Comparison of ENCODE assay signal across 1 cellular context in the genomic region with DNA sequence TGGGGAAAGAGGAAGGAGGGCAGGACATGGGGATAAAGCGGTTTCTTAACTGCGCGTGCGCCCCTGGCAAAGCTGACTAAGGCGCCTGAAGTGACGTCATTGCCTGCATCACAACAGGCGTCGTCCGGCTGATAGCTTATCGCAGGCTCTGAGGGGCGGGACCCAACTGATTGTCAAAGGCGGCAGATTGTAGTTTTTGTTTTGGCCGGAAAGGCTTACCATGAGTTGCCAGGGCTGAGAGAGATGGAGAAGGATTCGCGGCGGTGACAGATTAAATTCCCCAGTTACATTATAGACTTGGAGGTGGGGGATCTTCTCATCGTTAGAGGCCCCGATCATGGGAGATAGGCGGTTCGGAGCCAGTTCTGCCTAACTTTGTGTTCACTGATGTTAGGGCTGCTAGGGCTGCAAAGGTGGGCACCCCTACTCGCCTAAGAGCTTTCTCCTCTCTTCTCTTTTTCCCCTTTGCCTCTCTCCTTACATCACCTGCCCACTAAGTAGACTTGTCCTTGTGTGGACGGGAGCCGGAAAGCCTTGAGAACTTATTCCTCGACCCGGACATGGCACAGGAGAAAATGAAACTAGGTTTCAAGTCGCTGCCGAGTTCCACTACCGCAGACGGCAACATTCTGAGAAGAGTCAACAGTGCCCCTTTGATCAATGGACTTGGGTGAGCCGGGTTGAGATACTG.
TF ChIP-seq lines count a peak whose summit lies in the region.

No MANE protein-coding gene starts in this region.

TF ChIP-seq in HepG2, 621 proteins besides CTCF, POLR2A, EP300 and RAD21 (continued from another document and continues in another):
- TF ChIP-seq, protein P1, sequence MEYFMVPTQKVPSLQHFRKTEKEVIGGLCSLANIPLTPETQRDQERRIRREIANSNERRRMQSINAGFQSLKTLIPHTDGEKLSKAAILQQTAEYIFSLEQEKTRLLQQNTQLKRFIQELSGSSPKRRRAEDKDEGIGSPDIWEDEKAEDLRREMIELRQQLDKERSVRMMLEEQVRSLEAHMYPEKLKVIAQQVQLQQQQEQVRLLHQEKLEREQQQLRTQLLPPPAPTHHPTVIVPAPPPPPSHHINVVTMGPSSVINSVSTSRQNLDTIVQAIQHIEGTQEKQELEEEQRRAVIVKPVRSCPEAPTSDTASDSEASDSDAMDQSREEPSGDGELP (IDR thresholded peaks at IDR 0.05; ENCODE audit: borderline replicate concordance, low read depth) = peak; percentile 23; the same call in 1 of the 2 replicates
- TF ChIP-seq, protein P2, sequence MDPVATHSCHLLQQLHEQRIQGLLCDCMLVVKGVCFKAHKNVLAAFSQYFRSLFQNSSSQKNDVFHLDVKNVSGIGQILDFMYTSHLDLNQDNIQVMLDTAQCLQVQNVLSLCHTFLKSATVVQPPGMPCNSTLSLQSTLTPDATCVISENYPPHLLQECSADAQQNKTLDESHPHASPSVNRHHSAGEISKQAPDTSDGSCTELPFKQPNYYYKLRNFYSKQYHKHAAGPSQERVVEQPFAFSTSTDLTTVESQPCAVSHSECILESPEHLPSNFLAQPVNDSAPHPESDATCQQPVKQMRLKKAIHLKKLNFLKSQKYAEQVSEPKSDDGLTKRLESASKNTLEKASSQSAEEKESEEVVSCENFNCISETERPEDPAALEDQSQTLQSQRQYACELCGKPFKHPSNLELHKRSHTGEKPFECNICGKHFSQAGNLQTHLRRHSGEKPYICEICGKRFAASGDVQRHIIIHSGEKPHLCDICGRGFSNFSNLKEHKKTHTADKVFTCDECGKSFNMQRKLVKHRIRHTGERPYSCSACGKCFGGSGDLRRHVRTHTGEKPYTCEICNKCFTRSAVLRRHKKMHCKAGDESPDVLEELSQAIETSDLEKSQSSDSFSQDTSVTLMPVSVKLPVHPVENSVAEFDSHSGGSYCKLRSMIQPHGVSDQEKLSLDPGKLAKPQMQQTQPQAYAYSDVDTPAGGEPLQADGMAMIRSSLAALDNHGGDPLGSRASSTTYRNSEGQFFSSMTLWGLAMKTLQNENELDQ (CRISPR knock-in tag; IDR thresholded peaks at IDR 0.05; ENCODE audit: borderline replicate concordance) = no peak
- peak; percentile 92 for TF ChIP-seq ZBTB21 (CRISPR knock-in tag; IDR thresholded peaks at IDR 0.05)
- TF ChIP-seq, protein P3, sequence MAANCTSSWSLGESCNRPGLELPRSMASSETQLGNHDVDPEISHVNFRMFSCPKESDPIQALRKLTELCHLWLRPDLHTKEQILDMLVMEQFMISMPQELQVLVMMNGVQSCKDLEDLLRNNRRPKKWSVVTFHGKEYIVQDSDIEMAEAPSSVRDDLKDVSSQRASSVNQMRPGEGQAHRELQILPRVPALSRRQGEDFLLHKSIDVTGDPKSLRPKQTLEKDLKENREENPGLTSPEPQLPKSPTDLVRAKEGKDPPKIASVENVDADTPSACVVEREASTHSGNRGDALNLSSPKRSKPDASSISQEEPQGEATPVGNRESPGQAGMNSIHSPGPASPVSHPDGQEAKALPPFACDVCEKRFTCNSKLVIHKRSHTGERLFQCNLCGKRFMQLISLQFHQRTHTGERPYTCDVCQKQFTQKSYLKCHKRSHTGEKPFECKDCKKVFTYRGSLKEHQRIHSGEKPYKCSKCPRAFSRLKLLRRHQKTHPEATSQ (CRISPR knock-in tag; IDR thresholded peaks at IDR 0.05; ENCODE audit: borderline replicate concordance) = no peak
- TF ChIP-seq, protein P4, sequence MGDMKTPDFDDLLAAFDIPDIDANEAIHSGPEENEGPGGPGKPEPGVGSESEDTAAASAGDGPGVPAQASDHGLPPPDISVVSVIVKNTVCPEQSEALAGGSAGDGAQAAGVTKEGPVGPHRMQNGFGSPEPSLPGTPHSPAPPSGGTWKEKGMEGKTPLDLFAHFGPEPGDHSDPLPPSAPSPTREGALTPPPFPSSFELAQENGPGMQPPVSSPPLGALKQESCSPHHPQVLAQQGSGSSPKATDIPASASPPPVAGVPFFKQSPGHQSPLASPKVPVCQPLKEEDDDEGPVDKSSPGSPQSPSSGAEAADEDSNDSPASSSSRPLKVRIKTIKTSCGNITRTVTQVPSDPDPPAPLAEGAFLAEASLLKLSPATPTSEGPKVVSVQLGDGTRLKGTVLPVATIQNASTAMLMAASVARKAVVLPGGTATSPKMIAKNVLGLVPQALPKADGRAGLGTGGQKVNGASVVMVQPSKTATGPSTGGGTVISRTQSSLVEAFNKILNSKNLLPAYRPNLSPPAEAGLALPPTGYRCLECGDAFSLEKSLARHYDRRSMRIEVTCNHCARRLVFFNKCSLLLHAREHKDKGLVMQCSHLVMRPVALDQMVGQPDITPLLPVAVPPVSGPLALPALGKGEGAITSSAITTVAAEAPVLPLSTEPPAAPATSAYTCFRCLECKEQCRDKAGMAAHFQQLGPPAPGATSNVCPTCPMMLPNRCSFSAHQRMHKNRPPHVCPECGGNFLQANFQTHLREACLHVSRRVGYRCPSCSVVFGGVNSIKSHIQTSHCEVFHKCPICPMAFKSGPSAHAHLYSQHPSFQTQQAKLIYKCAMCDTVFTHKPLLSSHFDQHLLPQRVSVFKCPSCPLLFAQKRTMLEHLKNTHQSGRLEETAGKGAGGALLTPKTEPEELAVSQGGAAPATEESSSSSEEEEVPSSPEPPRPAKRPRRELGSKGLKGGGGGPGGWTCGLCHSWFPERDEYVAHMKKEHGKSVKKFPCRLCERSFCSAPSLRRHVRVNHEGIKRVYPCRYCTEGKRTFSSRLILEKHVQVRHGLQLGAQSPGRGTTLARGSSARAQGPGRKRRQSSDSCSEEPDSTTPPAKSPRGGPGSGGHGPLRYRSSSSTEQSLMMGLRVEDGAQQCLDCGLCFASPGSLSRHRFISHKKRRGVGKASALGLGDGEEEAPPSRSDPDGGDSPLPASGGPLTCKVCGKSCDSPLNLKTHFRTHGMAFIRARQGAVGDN (CRISPR knock-in tag; IDR thresholded peaks at IDR 0.05) = peak; percentile 43
- TF ChIP-seq ZFP1 (CRISPR knock-in tag; IDR thresholded peaks at IDR 0.05) = no peak
- TF ChIP-seq, protein P5, sequence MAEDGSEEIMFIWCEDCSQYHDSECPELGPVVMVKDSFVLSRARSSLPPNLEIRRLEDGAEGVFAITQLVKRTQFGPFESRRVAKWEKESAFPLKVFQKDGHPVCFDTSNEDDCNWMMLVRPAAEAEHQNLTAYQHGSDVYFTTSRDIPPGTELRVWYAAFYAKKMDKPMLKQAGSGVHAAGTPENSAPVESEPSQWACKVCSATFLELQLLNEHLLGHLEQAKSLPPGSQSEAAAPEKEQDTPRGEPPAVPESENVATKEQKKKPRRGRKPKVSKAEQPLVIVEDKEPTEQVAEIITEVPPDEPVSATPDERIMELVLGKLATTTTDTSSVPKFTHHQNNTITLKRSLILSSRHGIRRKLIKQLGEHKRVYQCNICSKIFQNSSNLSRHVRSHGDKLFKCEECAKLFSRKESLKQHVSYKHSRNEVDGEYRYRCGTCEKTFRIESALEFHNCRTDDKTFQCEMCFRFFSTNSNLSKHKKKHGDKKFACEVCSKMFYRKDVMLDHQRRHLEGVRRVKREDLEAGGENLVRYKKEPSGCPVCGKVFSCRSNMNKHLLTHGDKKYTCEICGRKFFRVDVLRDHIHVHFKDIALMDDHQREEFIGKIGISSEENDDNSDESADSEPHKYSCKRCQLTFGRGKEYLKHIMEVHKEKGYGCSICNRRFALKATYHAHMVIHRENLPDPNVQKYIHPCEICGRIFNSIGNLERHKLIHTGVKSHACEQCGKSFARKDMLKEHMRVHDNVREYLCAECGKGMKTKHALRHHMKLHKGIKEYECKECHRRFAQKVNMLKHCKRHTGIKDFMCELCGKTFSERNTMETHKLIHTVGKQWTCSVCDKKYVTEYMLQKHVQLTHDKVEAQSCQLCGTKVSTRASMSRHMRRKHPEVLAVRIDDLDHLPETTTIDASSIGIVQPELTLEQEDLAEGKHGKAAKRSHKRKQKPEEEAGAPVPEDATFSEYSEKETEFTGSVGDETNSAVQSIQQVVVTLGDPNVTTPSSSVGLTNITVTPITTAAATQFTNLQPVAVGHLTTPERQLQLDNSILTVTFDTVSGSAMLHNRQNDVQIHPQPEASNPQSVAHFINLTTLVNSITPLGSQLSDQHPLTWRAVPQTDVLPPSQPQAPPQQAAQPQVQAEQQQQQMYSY (CRISPR knock-in tag; IDR thresholded peaks at IDR 0.05) = no peak
- TF ChIP-seq GPN1 (CRISPR knock-in tag; IDR thresholded peaks at IDR 0.05; ENCODE audit: borderline replicate concordance) = no peak
- TF ChIP-seq STAT5B (CRISPR knock-in tag; IDR thresholded peaks at IDR 0.05) = no peak
- TF ChIP-seq FOSL2 (CRISPR knock-in tag; IDR thresholded peaks at IDR 0.05) = peak; percentile 45; the same call in 1 of the 2 replicates
- TF ChIP-seq HNF4A (CRISPR knock-in tag; IDR thresholded peaks at IDR 0.05) = no peak
- TF ChIP-seq ZNF839 (CRISPR knock-in tag; IDR thresholded peaks at IDR 0.05; ENCODE audit: borderline replicate concordance) = no peak
- TF ChIP-seq, protein P6, sequence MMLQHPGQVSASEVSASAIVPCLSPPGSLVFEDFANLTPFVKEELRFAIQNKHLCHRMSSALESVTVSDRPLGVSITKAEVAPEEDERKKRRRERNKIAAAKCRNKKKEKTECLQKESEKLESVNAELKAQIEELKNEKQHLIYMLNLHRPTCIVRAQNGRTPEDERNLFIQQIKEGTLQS (CRISPR knock-in tag; IDR thresholded peaks at IDR 0.05) = no peak
- no peak for TF ChIP-seq POLR2AphosphoS5 (IDR thresholded peaks at IDR 0.05; ENCODE audit: low read depth, low read length)
- peak; percentile 76 for TF ChIP-seq GATAD1 (CRISPR knock-in tag; IDR thresholded peaks at IDR 0.05)
- no peak for TF ChIP-seq ZNF136 (CRISPR knock-in tag; IDR thresholded peaks at IDR 0.05; ENCODE audit: low read depth)
- TF ChIP-seq ZNF367 (CRISPR knock-in tag; IDR thresholded peaks at IDR 0.05; ENCODE audit: borderline replicate concordance) = no peak
- TF ChIP-seq, protein P7, sequence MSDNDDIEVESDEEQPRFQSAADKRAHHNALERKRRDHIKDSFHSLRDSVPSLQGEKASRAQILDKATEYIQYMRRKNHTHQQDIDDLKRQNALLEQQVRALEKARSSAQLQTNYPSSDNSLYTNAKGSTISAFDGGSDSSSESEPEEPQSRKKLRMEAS (IDR thresholded peaks at IDR 0.05) = 0 out of 2 replicates have a peak, but pooled peaks have one; percentile 18
- TF ChIP-seq ZNF564 (CRISPR knock-in tag; IDR thresholded peaks at IDR 0.05) = no peak
- no peak for TF ChIP-seq IKZF1 (IDR thresholded peaks at IDR 0.05)
- TF ChIP-seq, protein P8, sequence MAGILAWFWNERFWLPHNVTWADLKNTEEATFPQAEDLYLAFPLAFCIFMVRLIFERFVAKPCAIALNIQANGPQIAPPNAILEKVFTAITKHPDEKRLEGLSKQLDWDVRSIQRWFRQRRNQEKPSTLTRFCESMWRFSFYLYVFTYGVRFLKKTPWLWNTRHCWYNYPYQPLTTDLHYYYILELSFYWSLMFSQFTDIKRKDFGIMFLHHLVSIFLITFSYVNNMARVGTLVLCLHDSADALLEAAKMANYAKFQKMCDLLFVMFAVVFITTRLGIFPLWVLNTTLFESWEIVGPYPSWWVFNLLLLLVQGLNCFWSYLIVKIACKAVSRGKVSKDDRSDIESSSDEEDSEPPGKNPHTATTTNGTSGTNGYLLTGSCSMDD (CRISPR knock-in tag; IDR thresholded peaks at IDR 0.05) = no peak
- TF ChIP-seq ZSCAN29 (CRISPR knock-in tag; conservative IDR thresholded peaks at IDR 0.05) = no peak
- no peak for TF ChIP-seq ZNF879 (CRISPR knock-in tag; IDR thresholded peaks at IDR 0.05)
- TF ChIP-seq RAD51 (IDR thresholded peaks at IDR 0.05; ENCODE audit: borderline replicate concordance) = no peak
- 0 out of 2 replicates have a peak, but pooled peaks have one; percentile 27 for TF ChIP-seq MED13 (CRISPR knock-in tag; IDR thresholded peaks at IDR 0.05)
- TF ChIP-seq, protein P9, sequence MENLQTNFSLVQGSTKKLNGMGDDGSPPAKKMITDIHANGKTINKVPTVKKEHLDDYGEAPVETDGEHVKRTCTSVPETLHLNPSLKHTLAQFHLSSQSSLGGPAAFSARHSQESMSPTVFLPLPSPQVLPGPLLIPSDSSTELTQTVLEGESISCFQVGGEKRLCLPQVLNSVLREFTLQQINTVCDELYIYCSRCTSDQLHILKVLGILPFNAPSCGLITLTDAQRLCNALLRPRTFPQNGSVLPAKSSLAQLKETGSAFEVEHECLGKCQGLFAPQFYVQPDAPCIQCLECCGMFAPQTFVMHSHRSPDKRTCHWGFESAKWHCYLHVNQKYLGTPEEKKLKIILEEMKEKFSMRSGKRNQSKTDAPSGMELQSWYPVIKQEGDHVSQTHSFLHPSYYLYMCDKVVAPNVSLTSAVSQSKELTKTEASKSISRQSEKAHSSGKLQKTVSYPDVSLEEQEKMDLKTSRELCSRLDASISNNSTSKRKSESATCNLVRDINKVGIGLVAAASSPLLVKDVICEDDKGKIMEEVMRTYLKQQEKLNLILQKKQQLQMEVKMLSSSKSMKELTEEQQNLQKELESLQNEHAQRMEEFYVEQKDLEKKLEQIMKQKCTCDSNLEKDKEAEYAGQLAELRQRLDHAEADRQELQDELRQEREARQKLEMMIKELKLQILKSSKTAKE (CRISPR knock-in tag; IDR thresholded peaks at IDR 0.05; ENCODE audit: borderline replicate concordance) = no peak
- no peak for TF ChIP-seq ZNF83 (CRISPR knock-in tag; IDR thresholded peaks at IDR 0.05; ENCODE audit: borderline replicate concordance)
- TF ChIP-seq, protein P10, sequence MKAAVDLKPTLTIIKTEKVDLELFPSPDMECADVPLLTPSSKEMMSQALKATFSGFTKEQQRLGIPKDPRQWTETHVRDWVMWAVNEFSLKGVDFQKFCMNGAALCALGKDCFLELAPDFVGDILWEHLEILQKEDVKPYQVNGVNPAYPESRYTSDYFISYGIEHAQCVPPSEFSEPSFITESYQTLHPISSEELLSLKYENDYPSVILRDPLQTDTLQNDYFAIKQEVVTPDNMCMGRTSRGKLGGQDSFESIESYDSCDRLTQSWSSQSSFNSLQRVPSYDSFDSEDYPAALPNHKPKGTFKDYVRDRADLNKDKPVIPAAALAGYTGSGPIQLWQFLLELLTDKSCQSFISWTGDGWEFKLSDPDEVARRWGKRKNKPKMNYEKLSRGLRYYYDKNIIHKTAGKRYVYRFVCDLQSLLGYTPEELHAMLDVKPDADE (CRISPR knock-in tag; IDR thresholded peaks at IDR 0.05) = no peak
- TF ChIP-seq, protein P11, sequence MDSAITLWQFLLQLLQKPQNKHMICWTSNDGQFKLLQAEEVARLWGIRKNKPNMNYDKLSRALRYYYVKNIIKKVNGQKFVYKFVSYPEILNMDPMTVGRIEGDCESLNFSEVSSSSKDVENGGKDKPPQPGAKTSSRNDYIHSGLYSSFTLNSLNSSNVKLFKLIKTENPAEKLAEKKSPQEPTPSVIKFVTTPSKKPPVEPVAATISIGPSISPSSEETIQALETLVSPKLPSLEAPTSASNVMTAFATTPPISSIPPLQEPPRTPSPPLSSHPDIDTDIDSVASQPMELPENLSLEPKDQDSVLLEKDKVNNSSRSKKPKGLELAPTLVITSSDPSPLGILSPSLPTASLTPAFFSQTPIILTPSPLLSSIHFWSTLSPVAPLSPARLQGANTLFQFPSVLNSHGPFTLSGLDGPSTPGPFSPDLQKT (CRISPR knock-in tag; IDR thresholded peaks at IDR 0.05; ENCODE audit: borderline replicate concordance) = no peak
- no peak for TF ChIP-seq FOXM1 (CRISPR knock-in tag; IDR thresholded peaks at IDR 0.05)
- TF ChIP-seq CBX1 (IDR thresholded peaks at IDR 0.05; ENCODE audit: low read depth) = no peak
- TF ChIP-seq CENPT (CRISPR knock-in tag; IDR thresholded peaks at IDR 0.05; ENCODE audit: low read depth) = no peak
- TF ChIP-seq RBAK (CRISPR knock-in tag; IDR thresholded peaks at IDR 0.05) = no peak
- no peak for TF ChIP-seq ZNF138 (CRISPR knock-in tag; IDR thresholded peaks at IDR 0.05; ENCODE audit: low read depth)
- TF ChIP-seq, protein P12, sequence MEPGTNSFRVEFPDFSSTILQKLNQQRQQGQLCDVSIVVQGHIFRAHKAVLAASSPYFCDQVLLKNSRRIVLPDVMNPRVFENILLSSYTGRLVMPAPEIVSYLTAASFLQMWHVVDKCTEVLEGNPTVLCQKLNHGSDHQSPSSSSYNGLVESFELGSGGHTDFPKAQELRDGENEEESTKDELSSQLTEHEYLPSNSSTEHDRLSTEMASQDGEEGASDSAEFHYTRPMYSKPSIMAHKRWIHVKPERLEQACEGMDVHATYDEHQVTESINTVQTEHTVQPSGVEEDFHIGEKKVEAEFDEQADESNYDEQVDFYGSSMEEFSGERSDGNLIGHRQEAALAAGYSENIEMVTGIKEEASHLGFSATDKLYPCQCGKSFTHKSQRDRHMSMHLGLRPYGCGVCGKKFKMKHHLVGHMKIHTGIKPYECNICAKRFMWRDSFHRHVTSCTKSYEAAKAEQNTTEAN (CRISPR knock-in tag; conservative IDR thresholded peaks at IDR 0.05) = no peak
